In the genomic region with DNA sequence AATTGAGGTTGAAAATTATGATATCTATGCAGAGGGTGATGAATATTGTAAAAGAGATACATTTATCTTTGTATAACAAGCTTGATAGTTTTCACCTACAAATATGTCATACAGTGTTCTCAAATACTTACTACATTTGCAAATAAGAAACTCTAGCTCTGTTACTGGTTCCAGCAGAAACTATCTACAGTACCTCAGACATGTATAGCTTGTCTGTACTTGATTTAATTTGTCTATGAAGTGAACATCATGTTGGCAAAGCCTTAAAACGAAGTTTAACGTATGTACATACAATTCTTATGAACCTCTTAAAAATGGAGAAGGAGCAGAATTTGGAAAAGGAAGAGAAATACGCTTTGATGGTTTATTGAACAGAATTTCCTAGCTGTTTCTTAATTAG, we compare ENCODE assay signal across 32 cellular contexts.
"Had no signal": no experiment of that assay in that cellular context is flagged by ENCODE, and none has a peak within 500 bp of the region (broad histone marks: within the 10 kb centered on the region; RNA-seq: fewer than 3 reads in every experiment).

No MANE protein-coding gene starts in this region.

- H3K27me3 ChIP-seq: breast epithelium, colonic mucosa, esophagus muscularis mucosa, gastroesophageal sphincter, heart right ventricle had no signal

- H3K4me1 ChIP-seq: breast epithelium, colonic mucosa had no signal

- H3K27me3 Mint-ChIP-seq: activated B cell treated with CpG ODN at 0.5 μM for 24 hours; activated naive CD8-positive, alpha-beta T cell; activated T-helper 17 cell treated with anti-CD3 and anti-CD28 coated beads, Interleukin-2, amount 50 U/mL, for 72 hours; brain had no signal

- H3K4me3 ChIP-seq: breast epithelium, colonic mucosa, esophagus muscularis mucosa, gastroesophageal sphincter, heart right ventricle had no signal

- H3K27ac ChIP-seq: breast epithelium, colonic mucosa, esophagus muscularis mucosa, gastroesophageal sphincter, heart right ventricle, WERI-Rb-1 had no signal

- H3K36me3 Mint-ChIP-seq: activated naive CD8-positive, alpha-beta T cell; brain had no signal

- FAIRE-seq: endometrium, endothelial cell of umbilical vein had no signal

- ATAC-seq: activated CD4-positive, CD25-positive, alpha-beta regulatory T cell treated with anti-CD3 and anti-CD28 coated beads, Interleukin-2, amount 50 U/mL, for 24 hours; activated CD8-positive, alpha-beta T cell treated with anti-CD3 and anti-CD28 coated beads for 36 hours; activated T-cell treated with anti-CD3 and anti-CD28 coated beads, Interleukin-2, amount 50 U/mL, for 4 hours; activated T-helper 17 cell treated with anti-CD3 and anti-CD28 coated beads, Interleukin-2, amount 50 U/mL, for 72 hours; gastroesophageal sphincter; heart right ventricle; T-helper 17 cell had no signal

- H3K9me3 Mint-ChIP-seq: activated CD8-positive, alpha-beta T cell treated with anti-CD3 and anti-CD28 coated beads for 36 hours; activated T-cell treated with anti-CD3 and anti-CD28 coated beads, Interleukin-2, amount 50 U/mL, for 4 hours; activated T-helper 17 cell treated with anti-CD3 and anti-CD28 coated beads, Interleukin-2, amount 50 U/mL, for 72 hours; brain; T-helper 2 cell treated with Interferon-gamma antibody and Interleukin-4, amounts not matched to agents 5 μg/mL and 100 μg/mL, for 36 hours had no signal

- H3K36me3 ChIP-seq: breast epithelium, colonic mucosa, esophagus muscularis mucosa, gastroesophageal sphincter, heart right ventricle, WERI-Rb-1 had no signal

- H3K9me3 ChIP-seq: breast epithelium, colonic mucosa, esophagus muscularis mucosa, gastroesophageal sphincter, heart right ventricle had no signal

- H3K27ac Mint-ChIP-seq: activated B cell treated with CpG ODN at 0.5 μM for 24 hours; activated CD8-positive, alpha-beta T cell treated with anti-CD3 and anti-CD28 coated beads for 36 hours; activated naive CD8-positive, alpha-beta T cell; activated T-helper 17 cell treated with anti-CD3 and anti-CD28 coated beads, Interleukin-2, amount 50 U/mL, for 72 hours; brain; T-helper 17 cell; T-helper 2 cell treated with Interferon-gamma antibody and Interleukin-4, amounts not matched to agents 5 μg/mL and 100 μg/mL, for 36 hours had no signal

- H3K4me3 Mint-ChIP-seq: activated B cell treated with CpG ODN at 0.5 μM for 24 hours; activated CD8-positive, alpha-beta T cell treated with anti-CD3 and anti-CD28 coated beads for 36 hours; activated naive CD8-positive, alpha-beta T cell; activated T-cell treated with anti-CD3 and anti-CD28 coated beads, Interleukin-2, amount 50 U/mL, for 4 hours; activated T-helper 17 cell treated with anti-CD3 and anti-CD28 coated beads, Interleukin-2, amount 50 U/mL, for 72 hours; brain; T-helper 17 cell; T-helper 2 cell treated with Interferon-gamma antibody and Interleukin-4, amounts not matched to agents 5 μg/mL and 100 μg/mL, for 36 hours had no signal

- H3K4me1 Mint-ChIP-seq: activated T-helper 17 cell treated with anti-CD3 and anti-CD28 coated beads, Interleukin-2, amount 50 U/mL, for 72 hours; T-helper 17 cell had no signal

- DNase-seq: activated B cell treated with CpG ODN at 0.5 μM for 24 hours; activated CD4-positive, alpha-beta T cell treated with anti-CD3 and anti-CD28 coated beads for 48 hours; activated CD4-positive, alpha-beta T cell treated with anti-CD3 and anti-CD28 coated beads, Interleukin-2, amount 50 U/mL, for 1 hour; activated CD4-positive, alpha-beta T cell treated with anti-CD3 and anti-CD28 coated beads, Interleukin-2, amount 50 U/mL, for 48 hours; activated CD8-positive, alpha-beta memory T cell treated with anti-CD3 and anti-CD28 coated beads for 24 hours; activated CD8-positive, alpha-beta T cell treated with anti-CD3 and anti-CD28 coated beads for 36 hours; activated effector memory CD4-positive, alpha-beta T cell treated with Interleukin-2 at 50 U/mL for 16 hours; activated gamma-delta T cell treated with Interleukin-2 at 50 U/mL for 16 hours; activated naive CD4-positive, alpha-beta T cell treated with anti-CD3 and anti-CD28 coated beads, Interleukin-2, amount 50 U/mL, for 16 hours; activated naive CD4-positive, alpha-beta T cell treated with Interleukin-2 at 50 U/mL for 16 hours; activated T-cell treated with anti-CD3 and anti-CD28 coated beads, Interleukin-2, amount 50 U/mL, for 4 hours; amniotic stem cell; aorta; colonic mucosa; effector CD8-positive, alpha-beta T cell; erythroblast; foreskin melanocyte; heart right ventricle; T-helper 1 cell; T-helper 17 cell; T1000; WERI-Rb-1 had no signal
